Comparison of ENCODE assay signal across 8 cellular contexts in the genomic region with DNA sequence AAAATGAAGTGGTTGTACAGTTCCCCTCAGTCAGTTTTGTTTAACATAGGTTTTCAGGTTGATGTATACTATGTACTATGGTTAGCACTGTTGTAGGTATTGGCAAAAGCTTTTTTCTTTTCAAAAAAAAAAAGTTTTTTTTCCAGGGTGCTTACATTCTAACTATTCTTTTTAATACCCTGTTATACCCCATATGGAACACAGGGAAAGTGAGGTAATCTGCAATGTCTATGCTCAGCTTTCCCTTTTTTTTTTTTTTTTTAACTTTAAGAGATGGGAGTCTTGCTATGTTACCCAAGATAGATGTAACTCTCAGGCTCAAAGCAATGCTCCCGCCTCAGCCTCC. TPM values are rescaled to one million over a fixed set of nuclear protein-coding genes. Genes with fewer than 3 reads are reported as not detected.
DNase-seq lines count a peak whose midpoint lies in the region; ATAC-seq, FAIRE-seq and TF ChIP-seq lines count a peak whose summit lies in the region.

No MANE protein-coding gene starts in this region.

- TF ChIP-seq CTCF in liver (IDR thresholded peaks at IDR 0.05; ENCODE audit: low read depth, low read length, missing input control) (no peak), type B pancreatic cell (conservative IDR thresholded peaks at IDR 0.05) (no peak)

- 2% methylated on average over 1 of the region's 1 CpG for WGBS in liver

- H3K9ac ChIP-seq in liver (ENCODE audit: low read depth in 1 of 2, low read length in 2 of 2): peak overlapping the region; percentile 2 to 62

- H3K27ac ChIP-seq in liver (ENCODE audit: low read depth in 1 of 2, low read length in 2 of 2): peak overlapping the region; percentile 79 to 81

- no peaks in the 10 kb centered on the region for H3K27me3 Mint-ChIP-seq in activated naive CD4-positive, alpha-beta T cell treated with anti-CD3 and anti-CD28 coated beads, Interleukin-2, amount 50 U/mL, for 24 hours
- no peaks in the 10 kb centered on the region for H3K27me3 Mint-ChIP-seq in activated naive CD8-positive, alpha-beta T cell treated with anti-CD3 and anti-CD28 coated beads, Interleukin-2, amount 50 U/mL, for 24 hours
- no peaks in the 10 kb centered on the region for H3K27me3 Mint-ChIP-seq in type B pancreatic cell

- H3K36me3 Mint-ChIP-seq in activated naive CD4-positive, alpha-beta T cell treated with anti-CD3 and anti-CD28 coated beads, Interleukin-2, amount 50 U/mL, for 24 hours: peaks cover 14% of the 10 kb centered on the region
- peaks cover 30% of the 10 kb centered on the region for H3K36me3 Mint-ChIP-seq in activated naive CD8-positive, alpha-beta T cell treated with anti-CD3 and anti-CD28 coated beads, Interleukin-2, amount 50 U/mL, for 24 hours (ENCODE audit: low read depth)
- H3K36me3 Mint-ChIP-seq in type B pancreatic cell: peaks cover 20% of the 10 kb centered on the region

- no peaks in the 10 kb centered on the region for H3K27me3 ChIP-seq in liver (ENCODE audit: control insufficient read depth in 4 of 4, insufficient read depth in 4 of 4, low read length in 3 of 4)

- H3K9me3 Mint-ChIP-seq in activated naive CD4-positive, alpha-beta T cell treated with anti-CD3 and anti-CD28 coated beads, Interleukin-2, amount 50 U/mL, for 24 hours: no peaks in the 10 kb centered on the region
- H3K9me3 Mint-ChIP-seq in activated naive CD8-positive, alpha-beta T cell treated with anti-CD3 and anti-CD28 coated beads, Interleukin-2, amount 50 U/mL, for 24 hours: no peaks in the 10 kb centered on the region
- H3K9me3 Mint-ChIP-seq in type B pancreatic cell: no peaks in the 10 kb centered on the region

- DNase-seq in activated naive CD4-positive, alpha-beta T cell treated with Interleukin-2 at 50 U/mL for 16 hours: no peak
- DNase-seq in activated naive CD8-positive, alpha-beta T cell treated with anti-CD3 and anti-CD28 coated beads, Interleukin-2, amount 50 U/mL, for 24 hours: no peak
- DNase-seq in type B pancreatic cell (ENCODE audit: extremely low spot score, unreplicated experiment) (no peak), HTR-8/SVneo (ENCODE audit: insufficient read length, low spot score) (no peak), UCSD-AML1 (lab: John Stamatoyannopoulos, UW; ENCODE audit: unreplicated experiment) (no peak)

- peaks cover 4 to 23% (median 17%) of the 10 kb centered on the region in 4 donors for H3K36me3 ChIP-seq in liver (ENCODE audit: control insufficient read depth in 4 of 4, insufficient read depth in 3 of 4, low read depth in 1 of 4, low read length in 3 of 4)

- no peak for TF ChIP-seq RAD21 in liver (IDR thresholded peaks at IDR 0.05)

- peak overlapping the region; percentile 99 for H3K4me3 Mint-ChIP-seq in activated naive CD4-positive, alpha-beta T cell treated with anti-CD3 and anti-CD28 coated beads, Interleukin-2, amount 50 U/mL, for 24 hours
- H3K4me3 Mint-ChIP-seq in activated naive CD8-positive, alpha-beta T cell treated with anti-CD3 and anti-CD28 coated beads, Interleukin-2, amount 50 U/mL, for 24 hours: peak overlapping the region; percentile 96
- H3K4me3 Mint-ChIP-seq in type B pancreatic cell: peak overlapping the region; percentile 98

- ATAC-seq in activated naive CD8-positive, alpha-beta T cell treated with anti-CD3 and anti-CD28 coated beads, Interleukin-2, amount 50 U/mL, for 24 hours: no peak
- no peak for ATAC-seq in HG02852 (IDR thresholded peaks at IDR 0.05; ENCODE audit: unreplicated experiment)

- peaks cover 2 to 14% (median 9%) of the 10 kb centered on the region in 4 donors for H3K4me1 ChIP-seq in liver (ENCODE audit: control insufficient read depth in 4 of 4, insufficient read depth in 4 of 4, low read length in 3 of 4)

- H3K27ac Mint-ChIP-seq in activated naive CD4-positive, alpha-beta T cell treated with anti-CD3 and anti-CD28 coated beads, Interleukin-2, amount 50 U/mL, for 24 hours: peak overlapping the region; percentile 97
- peak overlapping the region; percentile 96 for H3K27ac Mint-ChIP-seq in activated naive CD8-positive, alpha-beta T cell treated with anti-CD3 and anti-CD28 coated beads, Interleukin-2, amount 50 U/mL, for 24 hours
- H3K27ac Mint-ChIP-seq in type B pancreatic cell: peak overlapping the region; percentile 97

- no peaks in the 10 kb centered on the region for H3K9me3 ChIP-seq in liver (ENCODE audit: control insufficient read depth in 4 of 4, low read length in 3 of 4)

- no peak for FAIRE-seq in HTR-8/SVneo (lab: Jason Lieb, UNC)

- H3K4me3 ChIP-seq in liver (ENCODE audit: low read depth in 1 of 3, low read length in 3 of 3): peak overlapping the region; percentile 68 to 90 (median 87)

- peaks cover 20% of the 10 kb centered on the region for H3K4me1 Mint-ChIP-seq in activated naive CD4-positive, alpha-beta T cell treated with anti-CD3 and anti-CD28 coated beads, Interleukin-2, amount 50 U/mL, for 24 hours
- H3K4me1 Mint-ChIP-seq in activated naive CD8-positive, alpha-beta T cell treated with anti-CD3 and anti-CD28 coated beads, Interleukin-2, amount 50 U/mL, for 24 hours: peaks cover 21% of the 10 kb centered on the region
- peaks cover 11% of the 10 kb centered on the region for H3K4me1 Mint-ChIP-seq in type B pancreatic cell (ENCODE audit: unreplicated experiment)

TF ChIP-seq in liver, 16 proteins besides CTCF, POLR2A, EP300 and RAD21:
- TF ChIP-seq RXRA (IDR thresholded peaks at IDR 0.05) (no peak), JUND (IDR thresholded peaks at IDR 0.05) (no peak), FOXA1 (IDR thresholded peaks at IDR 0.05) (no peak), SP1 (IDR thresholded peaks at IDR 0.05) (no peak), ATF3 (IDR thresholded peaks at IDR 0.05) (no peak), HNF4G (IDR thresholded peaks at IDR 0.05) (no peak), NR2F2 (IDR thresholded peaks at IDR 0.05) (no peak), YY1 (IDR thresholded peaks at IDR 0.05) (no peak), EGR1 (IDR thresholded peaks at IDR 0.05; ENCODE audit: low read depth in 2 of 2) (no peak)

RNA-seq across cellular contexts. Expression of gene CCDC138, which starts 0.6 kb away (rescaled TPM):
- 1 to 10 TPM; 3.9 to 5.0 TPM for total RNA-seq in liver
- 1 to 10 TPM in 1 of 2 donors, under 1 TPM in 1; 0.76 to 1.5 TPM for polyA plus RNA-seq in liver
- total RNA-seq in type B pancreatic cell (ENCODE audit: low replicate concordance): 9.1 and 27.9 TPM in 2 replicates
